ENCODE assay signal across 8 cellular contexts in genomic region chr1:231357831-231358354, GRCh38. TPM values are rescaled to one million over a fixed set of nuclear protein-coding genes. Genes with fewer than 3 reads are reported as not detected.
DNase-seq lines count a peak whose midpoint lies in the region; ATAC-seq and TF ChIP-seq lines count a peak whose summit lies in the region.

No MANE protein-coding gene starts in this region.

- intact Hi-C loops in adrenal gland (cut with DNase I) (loop anchor here (5.0 to 10.0 kb wide), 2 partner anchors 227 to 234 kb away; no protein-coding TSS in a partner anchor), heart right ventricle (cut with DNase I) (loop anchor here (1.0 to 10.0 kb wide), 9 partner anchors 64 to 247 kb away; partner anchors contain the start of genes TSNAX (in 3 of the 10) and EGLN1 (in 2 of the 10))

- H3K36me3 ChIP-seq in adrenal gland (replicated peaks in 1 of 2) (no peaks in the 10 kb centered on the region), heart right ventricle (peaks cover 0 to 50% (median 4%) of the 10 kb centered on the region in 9 donors)

- H3K36me3 Mint-ChIP-seq in activated T-cell treated with anti-CD3 and anti-CD28 coated beads, Interleukin-2, amount 50 U/mL, for 4 hours (ENCODE audit: insufficient read depth) = peaks cover 13% of the 10 kb centered on the region

- H3K27me3 Mint-ChIP-seq in activated T-cell treated with anti-CD3 and anti-CD28 coated beads, Interleukin-2, amount 50 U/mL, for 4 hours (ENCODE audit: low read depth) = no peaks in the 10 kb centered on the region

- peaks cover 0 to 11% of the 10 kb centered on the region in 2 donors for H3K4me1 ChIP-seq in adrenal gland (replicated peaks in 1 of 2)
- peaks cover 0 to 28% (median 20%) of the 10 kb centered on the region in 9 donors for H3K4me1 ChIP-seq in heart right ventricle

- H3K4me3 Mint-ChIP-seq in activated T-cell treated with anti-CD3 and anti-CD28 coated beads, Interleukin-2, amount 50 U/mL, for 4 hours = no peak overlapping the region

- peak; percentile 13 for DNase-seq in activated T-cell treated with anti-CD3 and anti-CD28 coated beads, Interleukin-2, amount 50 U/mL, for 4 hours
- no peak for DNase-seq in activated T-cell treated with anti-CD3 and anti-CD28 coated beads, Interleukin-2, amount 50 U/mL, for 1 hour
- DNase-seq in HuH-7.5 (ENCODE audit: low spot score) (peak; percentile 17), NOMO-1 treated with dmso at 0.1 percent for 144 hours (lab: John Stamatoyannopoulos, UW; ENCODE audit: unreplicated experiment) (peak; percentile 52), adrenal gland (peak; percentile 28 to 70 (median 54)), heart right ventricle (peak in 1 of 2 donors; percentile 35), renal cortical epithelial cell (ENCODE audit: low read depth) (peak; percentile 80)

- TF ChIP-seq CTCF in adrenal gland (IDR thresholded peaks at IDR 0.05) (peak; percentile 61 to 89 (median 85)), heart right ventricle (IDR thresholded peaks at IDR 0.05) (peak; percentile 62 to 89 (median 82))

- H3K4me1 Mint-ChIP-seq in activated T-cell treated with anti-CD3 and anti-CD28 coated beads, Interleukin-2, amount 50 U/mL, for 4 hours (ENCODE audit: low read depth) = peaks cover 7% of the 10 kb centered on the region

- peak; percentile 84 to 90 for ATAC-seq in activated T-cell treated with anti-CD3 and anti-CD28 coated beads, Interleukin-2, amount 50 U/mL, for 4 hours
- ATAC-seq in GM21529 (IDR thresholded peaks at IDR 0.05; ENCODE audit: unreplicated experiment) (peak; percentile 86), heart right ventricle (peak; percentile 60 to 82 (median 79))

- TF ChIP-seq POLR2A in adrenal gland (IDR thresholded peaks at IDR 0.05) = no peak

- H3K27me3 ChIP-seq in adrenal gland (no peaks in the 10 kb centered on the region), heart right ventricle (no peaks in the 10 kb centered on the region)

- 7 to 19% (median 12%) methylated on average over 4 of the region's 4 CpGs for WGBS in adrenal gland, 4 donors
- WGBS in heart right ventricle, 2 donors = 7 to 8% methylated on average over 4 of the region's 4 CpGs

- H3K4me3 ChIP-seq in adrenal gland (no peak overlapping the region), heart right ventricle (no peak overlapping the region)

- H3K9me3 ChIP-seq in adrenal gland (replicated peaks in 1 of 3) = no peaks in the 10 kb centered on the region
- H3K9me3 ChIP-seq in heart right ventricle = no peaks in the 10 kb centered on the region

- H3K9me3 Mint-ChIP-seq in activated T-cell treated with anti-CD3 and anti-CD28 coated beads, Interleukin-2, amount 50 U/mL, for 4 hours = no peaks in the 10 kb centered on the region

- H3K27ac ChIP-seq in adrenal gland (no peak overlapping the region), heart right ventricle (peak overlapping the region in 5 of 10 donors; percentile 1 to 61 (median 20))

RNA-seq across cellular contexts. Expression of gene SPRTN, which starts 19.8 kb away (rescaled TPM):
- total RNA-seq in activated T-cell treated with anti-CD3 and anti-CD28 coated beads, Interleukin-2, amount 50 U/mL, for 4 hours = 10 to 100 TPM in 2 of 3 donors, 1 to 10 TPM in 1; 9.9 to 15.2 (median 12.9) TPM
- total RNA-seq in adrenal gland = 10 to 100 TPM in 5 of 8 donors, 1 to 10 TPM in 3; 6.3 to 13.5 (median 11.0) TPM
- 10 to 100 TPM in 1 of 3 donors, 1 to 10 TPM in 2; 3.9 to 14.0 (median 5.1) TPM for polyA plus RNA-seq in adrenal gland
- total RNA-seq in heart right ventricle = 10 to 100 TPM in 1 of 10 donors, 1 to 10 TPM in 9; 6.4 to 11.0 (median 7.6) TPM
- polyA plus RNA-seq in heart right ventricle = 1 to 10 TPM; 4.1 to 4.2 TPM
- 14.1 and 20.4 TPM in 2 replicates for total RNA-seq in renal cortical epithelial cell

RNA-seq across cellular contexts. Expression of gene EXOC8, which starts 20.2 kb away (rescaled TPM):
- total RNA-seq in activated T-cell treated with anti-CD3 and anti-CD28 coated beads, Interleukin-2, amount 50 U/mL, for 4 hours = 10 to 100 TPM; 13.5 to 14.0 (median 13.9) TPM
- total RNA-seq in adrenal gland (10 to 100 TPM in 7 of 8 donors, 1 to 10 TPM in 1; 9.6 to 21.1 (median 15.3) TPM), heart right ventricle (10 to 100 TPM; 10.3 to 16.7 (median 12.8) TPM), renal cortical epithelial cell (19.3 and 24.8 TPM in 2 replicates)
- polyA plus RNA-seq in adrenal gland (10 to 100 TPM in 1 of 3 donors, 1 to 10 TPM in 2; 2.4 to 11.9 (median 3.5) TPM), heart right ventricle (1 to 10 TPM; 3.5 to 4.3 TPM)
